ENCODE assay signal across 8 cellular contexts in the genomic region with DNA sequence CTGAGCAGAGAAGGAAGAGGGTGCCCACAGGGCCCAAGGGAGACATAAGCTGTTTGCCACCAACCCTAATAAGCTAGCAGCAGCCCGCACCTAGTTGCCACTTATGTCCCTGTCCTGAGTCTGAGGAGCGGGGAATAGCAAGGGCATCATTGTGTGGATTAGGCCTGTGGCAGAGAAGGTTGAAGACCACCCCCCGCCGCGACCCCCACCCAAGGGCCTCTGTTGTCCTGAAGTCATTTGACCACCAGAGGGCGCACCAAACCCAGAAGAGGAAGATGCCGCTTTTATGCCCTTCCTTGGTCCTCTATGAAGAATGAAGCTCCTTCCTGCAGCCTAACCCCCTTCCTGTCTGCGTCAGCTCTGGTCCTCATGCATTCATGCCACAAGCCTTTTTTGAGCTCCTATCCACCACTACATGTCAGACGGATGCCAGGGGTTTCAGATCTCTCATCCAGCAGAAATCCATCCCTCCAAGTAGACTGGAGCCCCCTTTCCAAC. TPM values are rescaled to one million over a fixed set of nuclear protein-coding genes. Genes with fewer than 3 reads are reported as not detected.
DNase-seq lines count a peak whose midpoint lies in the region; ATAC-seq lines count a peak whose summit lies in the region.

No MANE protein-coding gene starts in this region.

- H4K20me1 ChIP-seq in GM23248 (ENCODE audit: insufficient read depth) = no peaks in the 10 kb centered on the region

- H3K27me3 Mint-ChIP-seq in central memory CD8-positive, alpha-beta T cell = peaks cover 21% of the 10 kb centered on the region

- no peak overlapping the region for H3K4me3 Mint-ChIP-seq in central memory CD8-positive, alpha-beta T cell

- no peaks in the 10 kb centered on the region for H3K36me3 Mint-ChIP-seq in central memory CD8-positive, alpha-beta T cell (ENCODE audit: insufficient read depth)

- in situ Hi-C loops in ACHN (cut with HindIII; ENCODE audit: low pct_ligation_motif_present, low pct_unique_long_range_greater_than_20kb, low sequenced_read_pairs) = no loop called here
- in situ Hi-C loops in GM23248 (cut with MboI) = loop anchor here (10.0 kb wide), 2 partner anchors 59 to 219 kb away; a partner anchor contains a TSS

- no peaks in the 10 kb centered on the region for H3K79me2 ChIP-seq in GM23248 (ENCODE audit: insufficient read depth)

- no peak overlapping the region for H3K4me3 ChIP-seq in GM23248

- H3K4me2 ChIP-seq in GM23248 (ENCODE audit: unreplicated experiment) = no peak overlapping the region

- no peaks in the 10 kb centered on the region for H3K36me3 ChIP-seq in GM23248 (ENCODE audit: low read depth)

- H3K27ac Mint-ChIP-seq in central memory CD8-positive, alpha-beta T cell (ENCODE audit: low read depth) = no peak overlapping the region

- ATAC-seq in central memory CD8-positive, alpha-beta T cell (replicated peaks; ENCODE audit: extremely low read depth, poor library complexity, severe bottlenecking) = peak; percentile 83
- ATAC-seq in left lobe of liver (peak; percentile 69), HG02798 (IDR thresholded peaks at IDR 0.05; ENCODE audit: poor library complexity, unreplicated experiment) (no peak)

- no peaks in the 10 kb centered on the region for H3F3A ChIP-seq in GM23248 (ENCODE audit: insufficient read depth)

- no peaks in the 10 kb centered on the region for H3K9me2 ChIP-seq in GM23248 (ENCODE audit: insufficient read depth)

- peaks cover 8% of the 10 kb centered on the region for H3K4me1 Mint-ChIP-seq in central memory CD8-positive, alpha-beta T cell

- H3K9me3 ChIP-seq in GM23248 (ENCODE audit: low read depth) = no peaks in the 10 kb centered on the region

- no peak overlapping the region for H2AFZ ChIP-seq in GM23248

- no peak overlapping the region for H3K9ac ChIP-seq in GM23248

- H3K4me1 ChIP-seq in GM23248 (ENCODE audit: insufficient read depth) = no peaks in the 10 kb centered on the region

- peaks cover 22% of the 10 kb centered on the region for H3K27me3 ChIP-seq in GM23248 (replicated peaks; ENCODE audit: insufficient read depth)

- H3K27ac ChIP-seq in GM23248 = no peak overlapping the region

- 2 to 9% methylated on average over 8 to 9 of the region's 9 CpGs for WGBS in GM23248 (ENCODE audit: low coverage in 1 of 2, low lambda C conversion rate in 2 of 2, missing lambda C conversion rate in 2 of 2), 2 experiments

- DNase-seq in ACHN (peak; percentile 53), GM23248 (peak; percentile 85), NCI-H460 (ENCODE audit: extremely low read depth, low read depth) (peak; percentile 68), left lobe of liver (ENCODE audit: low spot score) (peak; percentile 61)
- peak; percentile 66 for DNase-seq in activated CD4-positive, alpha-beta T cell treated with anti-CD3 and anti-CD28 coated beads for 1 hour
- DNase-seq in central memory CD8-positive, alpha-beta T cell (ENCODE audit: low spot score in 2 of 2) = peak; percentile 57 to 63
- peak; percentile 56 to 65 (median 64) for DNase-seq in stimulated activated CD4-positive, alpha-beta T cell treated with anti-CD3 and anti-CD28 coated beads, TNF-alpha, amount 100 ng/mL, for 24 hours (ENCODE audit: low read depth in 3 of 3)

- H3K9me3 Mint-ChIP-seq in central memory CD8-positive, alpha-beta T cell = no peaks in the 10 kb centered on the region

RNA-seq across cellular contexts. Expression of a gene that starts 16.6 kb away (rescaled TPM):
- total RNA-seq in GM23248 (2014; rRNA removed; shearing (Covaris generic)) = not detected in 2 replicates
- polyA plus RNA-seq in GM23248 (2016; fragmentation: Nextera tagmentation; extraction: Ambion mirVana) = not detected in 2 replicates
- not detected in 2 replicates for total RNA-seq in NCI-H460 (2014; rRNA removed; shearing (Covaris generic))
- not detected in 2 replicates for polyA plus RNA-seq in NCI-H460 (2014; cell fraction: nucleus; rRNA removed)
- total RNA-seq in left lobe of liver = 2.8 TPM

RNA-seq across cellular contexts. Expression of a gene that starts 47.3 kb away (rescaled TPM):
- not detected in 2 replicates for total RNA-seq in GM23248 (2014; rRNA removed; shearing (Covaris generic))
- polyA plus RNA-seq in GM23248 (2016; fragmentation: Nextera tagmentation; extraction: Ambion mirVana) = 1.3 and 1.4 TPM in 2 replicates
- total RNA-seq in NCI-H460 (2014; rRNA removed; shearing (Covaris generic)) = 0.67 and 1.4 TPM in 2 replicates
- polyA plus RNA-seq in NCI-H460 (2014; cell fraction: nucleus; rRNA removed) = 13.1 TPM in 1 of 2 replicates, not detected in the other
- total RNA-seq in left lobe of liver = 0.40 TPM

RNA-seq across cellular contexts. Expression of a gene that starts 47.5 kb away (rescaled TPM):
- 248 and 307 TPM in 2 replicates for total RNA-seq in GM23248 (2014; rRNA removed; shearing (Covaris generic))
- 226 and 232 TPM in 2 replicates for polyA plus RNA-seq in GM23248 (2016; fragmentation: Nextera tagmentation; extraction: Ambion mirVana)
- total RNA-seq in NCI-H460 (2014; rRNA removed; shearing (Covaris generic)) = 507 and 571 TPM in 2 replicates
- 773 and 1,008 TPM in 2 replicates for polyA plus RNA-seq in NCI-H460 (2014; cell fraction: nucleus; rRNA removed)
- total RNA-seq in left lobe of liver = 80.8 TPM
